ENCODE assay signal across 2 cellular contexts in the genomic region with DNA sequence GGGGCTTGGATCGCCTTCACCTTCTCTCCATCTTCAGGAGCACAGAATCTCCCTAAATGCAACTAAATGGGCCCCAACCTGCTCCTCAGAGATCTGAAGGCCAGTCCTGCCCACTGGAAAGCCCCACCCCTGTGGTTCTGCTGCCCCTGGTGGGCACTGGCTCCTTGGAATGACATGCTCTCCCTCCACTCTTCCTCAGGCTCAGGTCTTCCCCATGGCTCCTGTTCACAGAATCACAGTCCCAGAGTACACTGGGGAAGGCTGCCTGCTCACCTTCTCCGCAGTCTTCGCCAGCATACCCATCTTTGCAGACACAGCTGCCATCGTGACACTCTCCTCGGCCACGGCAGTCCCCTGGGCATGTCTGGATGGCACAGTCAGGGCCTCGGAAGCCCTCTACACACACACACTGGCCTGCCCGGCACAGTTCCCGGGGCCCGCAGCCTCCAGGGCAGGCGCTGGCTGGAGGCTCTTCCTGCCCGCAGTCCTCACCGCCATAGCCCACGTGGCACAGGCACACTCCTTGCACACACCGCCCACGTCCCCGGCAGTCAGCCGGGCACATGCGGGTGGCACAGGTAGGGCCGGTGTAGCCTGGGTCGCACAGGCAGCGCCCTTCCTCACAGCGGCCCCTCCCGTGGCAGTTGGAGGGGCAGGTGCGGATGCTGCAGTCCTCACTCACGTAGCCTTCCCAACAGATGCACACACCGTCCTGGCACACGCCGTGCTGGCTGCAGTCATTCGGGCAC.
TF ChIP-seq lines count a peak whose summit lies in the region.

No MANE protein-coding gene starts in this region.

TF ChIP-seq in K562, 482 proteins besides CTCF, POLR2A, EP300 and RAD21:
- TF ChIP-seq HNRNPL (IDR thresholded peaks at IDR 0.05; ENCODE audit: low read depth, low read length) (0 out of 2 replicates have a peak, but pooled peaks have one; percentile 40), FIP1L1 (IDR thresholded peaks at IDR 0.05; ENCODE audit: low read depth, low read length, poor library complexity, severe bottlenecking) (no peak)

TF ChIP-seq in HEK293T, 16 proteins besides CTCF, POLR2A, EP300 and RAD21:
- no peak for TF ChIP-seq ZNF384 (IDR thresholded peaks at IDR 0.05)
- TF ChIP-seq SUZ12 (IDR thresholded peaks at IDR 0.05): no peak
- no peak for TF ChIP-seq NFRKB (IDR thresholded peaks at IDR 0.05)
- no peak for TF ChIP-seq ARNT (IDR thresholded peaks at IDR 0.05)
TF ChIP-seq in HEK293T: peak in this region for 0.
